Comparison of ENCODE assay signal across 8 cellular contexts in genomic region chr7:158973440-158973839, GRCh38.
DNase-seq lines count a peak whose midpoint lies in the region; TF ChIP-seq lines count a peak whose summit lies in the region.

No MANE protein-coding gene starts in this region.

- H3K27ac Mint-ChIP-seq in glutamatergic neuron (ENCODE audit: unreplicated experiment), result no peak overlapping the region

- peaks cover 5% of the 10 kb centered on the region for H3K4me1 Mint-ChIP-seq in glutamatergic neuron (ENCODE audit: low read depth, unreplicated experiment)

- H3K36me3 Mint-ChIP-seq in glutamatergic neuron (ENCODE audit: unreplicated experiment), result peaks cover 17% of the 10 kb centered on the region

- peak; percentile 11 for DNase-seq in SIG-M5 treated with dmso at 0.1 percent for 504 hours (lab: John Stamatoyannopoulos, UW; ENCODE audit: unreplicated experiment)
- no peak for DNase-seq in SIG-M5 (lab: John Stamatoyannopoulos, UW)
- DNase-seq in activated CD8-positive, alpha-beta memory T cell treated with anti-CD3 and anti-CD28 coated beads, Interleukin-2, amount 50 U/mL, for 4 hours, result peak; percentile 34
- peak; percentile 77 for DNase-seq in glutamatergic neuron
- DNase-seq in stimulated activated CD8-positive, alpha-beta memory T cell treated with anti-CD3 and anti-CD28 coated beads, Interleukin-2, amount 100 ng/mL, for 48 hours (ENCODE audit: low read depth in 2 of 2), result peak; percentile 32 to 53
- no peak for DNase-seq in NCI-H446 treated with DMSO at 0.1 percent for 48 hours (lab: John Stamatoyannopoulos, UW)
- DNase-seq in D341Med (ENCODE audit: low spot score), result no peak
- no peak for DNase-seq in NOMO-1 treated with dmso at 0.1 percent for 144 hours (lab: John Stamatoyannopoulos, UW; ENCODE audit: unreplicated experiment)

- H3K9me3 Mint-ChIP-seq in glutamatergic neuron (ENCODE audit: unreplicated experiment), result peaks cover 14% of the 10 kb centered on the region

- H3K4me3 Mint-ChIP-seq in glutamatergic neuron (ENCODE audit: unreplicated experiment), result no peak overlapping the region

- peaks cover 2% of the 10 kb centered on the region for H3K27me3 Mint-ChIP-seq in glutamatergic neuron (ENCODE audit: unreplicated experiment)

- peak; percentile 45 for TF ChIP-seq CTCF in glutamatergic neuron (IDR thresholded peaks at IDR 0.05; ENCODE audit: partially characterized antibody, unreplicated experiment)

Comparison
In these comparisons a context has a peak if more than half of its experiments do, and no peak if none do; other contexts are left out.
1. DNase-seq: peak in SIG-M5 treated with dmso at 0.1 percent for 504 hours (single experiment), activated CD8-positive, alpha-beta memory T cell treated with anti-CD3 and anti-CD28 coated beads, Interleukin-2, amount 50 U/mL, for 4 hours (single experiment), glutamatergic neuron (single experiment) and stimulated activated CD8-positive, alpha-beta memory T cell treated with anti-CD3 and anti-CD28 coated beads, Interleukin-2, amount 100 ng/mL, for 48 hours (2 of 2); none in SIG-M5 (single experiment), NCI-H446 treated with DMSO at 0.1 percent for 48 hours (single experiment), D341Med (single experiment) and NOMO-1 treated with dmso at 0.1 percent for 144 hours (single experiment).